ENCODE assay signal across 8 cellular contexts in genomic region chr7:43729214-43729923, GRCh38. TPM values are rescaled to one million over a fixed set of nuclear protein-coding genes. Genes with fewer than 3 reads are reported as not detected.
DNase-seq lines count a peak whose midpoint lies in the region; ATAC-seq, FAIRE-seq and TF ChIP-seq lines count a peak whose summit lies in the region.

COA1 (minus strand) TSS chr7:43729523; CDS start chr7:43648614, 80,909 bp downstream.

- TF ChIP-seq POLR2A in HepG2 (IDR thresholded peaks at IDR 0.05; ENCODE audit: insufficient read depth in 1 of 2, low read depth in 2 of 2, low read length in 2 of 2), result peak; percentile 84 to 86

- FAIRE-seq in HepG2 (lab: Jason Lieb, UNC), result peak; percentile 74

- H2AFZ ChIP-seq in HepG2 (ENCODE audit: low read length), result peak within 1 kb of the TSS; percentile 81

- peaks cover 47% of the 10 kb centered on the region for H3K79me2 ChIP-seq in HepG2 (ENCODE audit: insufficient read depth, low read length)

- peaks cover 20 to 43% (median 36%) of the 10 kb centered on the region in 4 donors for H3K4me1 Mint-ChIP-seq in CD4-positive, CD25-positive, alpha-beta regulatory T cell

- H3K27me3 Mint-ChIP-seq in CD4-positive, CD25-positive, alpha-beta regulatory T cell, result peaks cover 4% of the 10 kb centered on the region

- no peaks in the 10 kb centered on the region for H3K27me3 ChIP-seq in CD4-positive, CD25-positive, alpha-beta regulatory T cell (ENCODE audit: control insufficient read depth, insufficient read depth, low read length)
- H3K27me3 ChIP-seq in HepG2 (ENCODE audit: control insufficient read depth in 1 of 2, insufficient read depth in 2 of 2, low read length in 2 of 2), result no peaks in the 10 kb centered on the region; a peak in 1 of 5 replicates

- peak within 1 kb of the TSS; percentile 90 for H3K9ac ChIP-seq in HepG2 (ENCODE audit: insufficient read depth, low read depth, low read length)

- TF ChIP-seq CTCF in HepG2 (CRISPR knock-in tag; IDR thresholded peaks at IDR 0.05), result no peak

- no peaks in the 10 kb centered on the region for H3K36me3 ChIP-seq in CD4-positive, CD25-positive, alpha-beta regulatory T cell (ENCODE audit: control insufficient read depth, insufficient read depth, low read length)
- no peaks in the 10 kb centered on the region; a peak in 1 of 5 replicates for H3K36me3 ChIP-seq in HepG2 (replicated peaks in 1 of 2; ENCODE audit: control insufficient read depth in 1 of 2, insufficient read depth in 2 of 2, low read length in 2 of 2)

- 0 out of 4 replicates have a peak, but pooled peaks of 1 of the 2 experiments have one; percentile 30 for TF ChIP-seq EP300 in HepG2 (IDR thresholded peaks at IDR 0.05; ENCODE audit: low read depth in 2 of 2, low read length in 2 of 2)
- peak; percentile 14; the same call in 1 of the 2 replicates for TF ChIP-seq EP300 in HepG2 (CRISPR knock-in tag; IDR thresholded peaks at IDR 0.05; ENCODE audit: borderline replicate concordance)

- H3K27ac ChIP-seq in CD4-positive, CD25-positive, alpha-beta regulatory T cell (ENCODE audit: insufficient read depth, low read length, poor library complexity, severe bottlenecking), result peak within 1 kb of the TSS; percentile 69
- peak within 1 kb of the TSS; percentile 89 for H3K27ac ChIP-seq in HepG2 (ENCODE audit: extremely low read length, insufficient read depth, low read length)

- peaks cover 5% of the 10 kb centered on the region; the same call in 1 of the 2 replicates for H4K20me1 ChIP-seq in HepG2 (ENCODE audit: insufficient read depth, low read length)

- in situ Hi-C loops in HepG2 (cut with HindIII; ENCODE audit: extremely low pct_ligation_motif_present, low pct_unique_long_range_greater_than_20kb), result no loop called here

- peaks cover 33% of the 10 kb centered on the region for H3K4me1 ChIP-seq in CD4-positive, CD25-positive, alpha-beta regulatory T cell (ENCODE audit: control insufficient read depth, insufficient read depth, low read length, poor library complexity, severe bottlenecking)
- H3K4me1 ChIP-seq in HepG2 (ENCODE audit: insufficient read depth, low read length), result peaks cover 28% of the 10 kb centered on the region

- peak within 1 kb of the TSS; percentile 92 to 93 (median 93) for H3K27ac Mint-ChIP-seq in CD4-positive, CD25-positive, alpha-beta regulatory T cell

- intact Hi-C loops in HepG2 (cut with micrococcal nuclease; ENCODE audit: unreplicated experiment), result loop anchor here (1.0 to 2.0 kb wide), 5 partner anchors 35 to 109 kb away; no protein-coding TSS in a partner anchor

- peak; percentile 97 to 98 for ATAC-seq in CD4-positive, CD25-positive, alpha-beta regulatory T cell (ENCODE audit: low read depth in 2 of 2)
- peak; percentile 82 for ATAC-seq in GM19395 (IDR thresholded peaks at IDR 0.05; ENCODE audit: unreplicated experiment)
- ATAC-seq in HG03558 (IDR thresholded peaks at IDR 0.05; ENCODE audit: extremely low read depth, unreplicated experiment), result peak; percentile 51
- peak; percentile 99 for ATAC-seq in HepG2

- peak; percentile 49; the same call in 1 of the 2 replicates for TF ChIP-seq RAD21 in HepG2 (CRISPR knock-in tag; IDR thresholded peaks at IDR 0.05)

- CTCF ChIA-PET in HepG2 (lab: Yijun Ruan, JAX; ENCODE audit: low intra/inter-chr PET ratio, low total read pairs), result interaction anchor here (1.3 to 3.0 kb wide), 2 partner anchors 81 to 109 kb away, joined by 3 to 14 read pairs; no protein-coding TSS in a partner anchor

- peak within 1 kb of the TSS; percentile 98 for H3K4me3 ChIP-seq in CD4-positive, CD25-positive, alpha-beta regulatory T cell (ENCODE audit: low read depth, low read length)
- H3K4me3 ChIP-seq in HepG2 (replicated peaks in 1 of 3; ENCODE audit: insufficient read depth in 1 of 3, low read depth in 2 of 3, low read length in 3 of 3), result peak within 1 kb of the TSS; percentile 89 to 98 (median 95)

- no TSS peak for BruUV-seq in HepG2 (replicated peaks; lab: Mats Ljungman, UMichigan)

- H3K36me3 Mint-ChIP-seq in CD4-positive, CD25-positive, alpha-beta regulatory T cell, result peaks cover 4% of the 10 kb centered on the region

- peak within 1 kb of the TSS; percentile 92 to 98 (median 94) for H3K4me3 Mint-ChIP-seq in CD4-positive, CD25-positive, alpha-beta regulatory T cell

- peak within 1 kb of the TSS; percentile 89 for H3K4me2 ChIP-seq in HepG2 (ENCODE audit: low read depth, low read length)

- no peaks in the 10 kb centered on the region for H3K9me3 ChIP-seq in CD4-positive, CD25-positive, alpha-beta regulatory T cell (ENCODE audit: control insufficient read depth in 2 of 2, low read length in 2 of 2)
- no peaks in the 10 kb centered on the region for H3K9me3 ChIP-seq in HepG2 (ENCODE audit: low read length)

- WGBS in HepG2 (ENCODE audit: low lambda C conversion rate), result under 1% methylated on average over 27 of the region's 66 CpGs

- POLR2A ChIA-PET in HepG2 (lab: Yijun Ruan, JAX), result interaction anchor here (0.7 to 3.5 kb wide), 17 partner anchors 9 to 227 kb away, joined by 3 to 22 read pairs (median 5); partner anchors contain the start of genes BLVRA and STK17A

- peak; percentile 68 to 92 (median 81) for DNase-seq in CD4-positive, CD25-positive, alpha-beta regulatory T cell
- peak; percentile 78 for DNase-seq in NCI-H748 treated with DMSO at 0.1 percent for 48 hours (lab: John Stamatoyannopoulos, UW)
- DNase-seq in activated CD4-positive, alpha-beta T cell treated with anti-CD3 and anti-CD28 coated beads, Interleukin-2, amount 50 U/mL, for 4 hours, result peak; percentile 79 to 80
- DNase-seq in dermis blood vessel endothelial cell, result peak; percentile 93
- peak; percentile 82 for DNase-seq in HepG2 (ENCODE audit: low spot score)
- DNase-seq in stimulated activated CD4-positive, alpha-beta T cell treated with anti-CD3 and anti-CD28 coated beads, Interleukin-2, amount 100 ng/mL, for 48 hours, result peak; percentile 73 to 77

- H3K9me3 Mint-ChIP-seq in CD4-positive, CD25-positive, alpha-beta regulatory T cell, result no peaks in the 10 kb centered on the region

TF ChIP-seq in HepG2, 621 proteins besides CTCF, POLR2A, EP300 and RAD21 (continues in another document):
- TF ChIP-seq REXO4 (CRISPR knock-in tag; IDR thresholded peaks at IDR 0.05; ENCODE audit: borderline replicate concordance) (no peak), MED13 (CRISPR knock-in tag; IDR thresholded peaks at IDR 0.05) (no peak), ZNF350 (CRISPR knock-in tag; IDR thresholded peaks at IDR 0.05; ENCODE audit: borderline replicate concordance, low read depth) (peak; percentile 91), ZNF674 (CRISPR knock-in tag; IDR thresholded peaks at IDR 0.05; ENCODE audit: low read depth) (0 out of 2 replicates have a peak, but pooled peaks have one; percentile 79), NFATC3 (CRISPR knock-in tag; IDR thresholded peaks at IDR 0.05) (peak; percentile 33; the same call in 1 of the 2 replicates), MIER2 (CRISPR knock-in tag; IDR thresholded peaks at IDR 0.05) (0 out of 2 replicates have a peak, but pooled peaks have one; percentile 12), ZNF629 (CRISPR knock-in tag; conservative IDR thresholded peaks at IDR 0.05) (no peak)

RNA-seq across cellular contexts. Expression of gene COA1, which starts in this region (rescaled TPM):
- total RNA-seq in CD4-positive, CD25-positive, alpha-beta regulatory T cell, result 52.9 TPM
- 10 to 100 TPM; 41.3 to 65.8 (median 45.3) TPM for polyA plus RNA-seq in CD4-positive, CD25-positive, alpha-beta regulatory T cell
- 37.2 and 47.3 TPM in 2 replicates for total RNA-seq in dermis blood vessel endothelial cell
- total RNA-seq in HepG2 (2016; rRNA removed; fragmentation: Illumina TruSeq; extraction: Trizol), result 65.7 and 73.8 TPM in 2 replicates
- 55.7 and 58.2 TPM in 2 replicates for total RNA-seq in HepG2 (2016; cell fraction: cytosol; rRNA removed; fragmentation: Illumina TruSeq; extraction: Trizol; ENCODE audit: low read depth)
- 70.5 and 77.2 TPM in 2 replicates for total RNA-seq in HepG2 (2016; cell fraction: insoluble cytoplasmic fraction; rRNA removed; fragmentation: Illumina TruSeq; extraction: Trizol)
- total RNA-seq in HepG2 (2016; cell fraction: membrane; rRNA removed; fragmentation: Illumina TruSeq; extraction: Trizol), result 72.3 and 77.3 TPM in 2 replicates
- 76.7 and 96.2 TPM in 2 replicates for total RNA-seq in HepG2 (2016; cell fraction: nucleus; rRNA removed; fragmentation: Illumina TruSeq; extraction: Trizol)
- polyA plus RNA-seq in HepG2 (2011; rRNA removed), result 32.1 and 33.2 TPM in 2 replicates
- 26.3 and 35.6 TPM in 2 replicates for polyA plus RNA-seq in HepG2 (2011; cell fraction: cytosol; rRNA removed)
- polyA plus RNA-seq in HepG2 (2011; cell fraction: nucleus; rRNA removed), result 25.4 and 32.3 TPM in 2 replicates
- 50.0 and 53.2 TPM in 2 replicates for polyA plus RNA-seq in HepG2 (2012)
- 44.5 and 61.1 TPM in 2 replicates for polyA plus RNA-seq in HepG2 (2016; cell fraction: cytosol; fragmentation: Illumina TruSeq; extraction: Trizol; ENCODE audit: low read depth)
- polyA plus RNA-seq in HepG2 (2016; cell fraction: insoluble cytoplasmic fraction; fragmentation: Illumina TruSeq; extraction: Trizol; ENCODE audit: low read depth), result 79.5 and 94.9 TPM in 2 replicates
- polyA plus RNA-seq in HepG2 (2016; cell fraction: membrane; fragmentation: Illumina TruSeq; extraction: Trizol; ENCODE audit: low read depth), result 74.5 and 82.3 TPM in 2 replicates
- 75.3 and 81.4 TPM in 2 replicates for polyA plus RNA-seq in HepG2 (2016; cell fraction: nucleus; fragmentation: Illumina TruSeq; extraction: Trizol; ENCODE audit: insufficient read depth, low read depth)
- polyA minus RNA-seq in HepG2 (2011; rRNA and poly(A)+ RNA removed; ENCODE audit: low replicate concordance), result 53.0 and 124 TPM in 2 replicates
- 14.2 and 15.8 TPM in 2 replicates for polyA minus RNA-seq in HepG2 (2011; cell fraction: cytosol; rRNA and poly(A)+ RNA removed)
- polyA minus RNA-seq in HepG2 (2011; cell fraction: nucleus; rRNA and poly(A)+ RNA removed), result 105 and 106 TPM in 2 replicates

Comparison
In these comparisons a context has a peak if more than half of its experiments do, and no peak if none do; other contexts are left out.
1. Peak in every context shown above with its lines: DNase-seq, ATAC-seq, H3K4me3 ChIP-seq and H3K27ac ChIP-seq.